18 cellular contexts compared by ENCODE assay signal in the genomic region with DNA sequence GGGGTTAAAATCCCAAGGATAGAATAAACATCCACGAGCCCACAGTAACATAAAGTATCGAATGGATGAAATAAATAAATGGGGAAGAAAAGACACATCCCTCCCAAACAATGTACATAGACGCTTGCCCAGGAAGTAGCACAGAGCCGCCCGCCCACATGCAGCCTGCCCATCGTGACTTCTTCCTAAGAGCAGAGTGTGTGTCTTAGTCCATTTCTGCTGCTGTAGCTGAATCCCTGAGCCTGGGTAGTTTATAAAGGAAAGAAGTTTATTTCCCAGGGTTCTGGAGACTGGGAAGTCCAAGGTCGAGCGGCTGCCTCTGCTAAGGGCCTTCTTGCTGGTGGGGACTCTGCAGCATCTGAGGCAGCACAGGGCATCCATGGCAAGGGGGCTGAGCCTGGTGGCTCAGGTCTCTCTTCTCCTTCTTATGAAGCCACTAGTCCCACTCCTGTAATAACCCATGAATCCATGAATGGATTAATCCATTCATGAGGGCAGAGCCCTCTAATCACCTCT. TPM values are rescaled to one million over a fixed set of nuclear protein-coding genes. Genes with fewer than 3 reads are reported as not detected.
DNase-seq lines count a peak whose midpoint lies in the region; ATAC-seq, FAIRE-seq and TF ChIP-seq lines count a peak whose summit lies in the region.
"Had no signal": no experiment of that assay in that cellular context is flagged by ENCODE, and none has a peak within 500 bp of the region (broad histone marks: within the 10 kb centered on the region; RNA-seq: fewer than 3 reads in every experiment).

No MANE protein-coding gene starts in this region.

- peaks cover 13% of the 10 kb centered on the region for H3K27me3 Mint-ChIP-seq in nephron progenitor cell (ENCODE audit: low read depth, poor library complexity)
- no peaks in the 10 kb centered on the region for H3K27me3 Mint-ChIP-seq in activated CD8-positive, alpha-beta T cell treated with anti-CD3 and anti-CD28 coated beads for 36 hours

- no peak overlapping the region for H3K27ac Mint-ChIP-seq in nephron progenitor cell
- H3K27ac Mint-ChIP-seq in activated CD8-positive, alpha-beta T cell treated with anti-CD3 and anti-CD28 coated beads for 36 hours: no peak overlapping the region
- H3K27ac Mint-ChIP-seq: CD4-positive, alpha-beta memory T cell; H9 had no signal

- H3K4me3 Mint-ChIP-seq in nephron progenitor cell: no peak overlapping the region
- no peak overlapping the region for H3K4me3 Mint-ChIP-seq in activated CD8-positive, alpha-beta T cell treated with anti-CD3 and anti-CD28 coated beads for 36 hours
- H3K4me3 Mint-ChIP-seq: CD4-positive, alpha-beta memory T cell; H9 had no signal

- H3K4me3 ChIP-seq in HEK293 (ENCODE audit: low read depth, low read length): no peak overlapping the region
- H3K4me3 ChIP-seq in kidney (ENCODE audit: low read length in 2 of 2): no peak overlapping the region
- H3K4me3 ChIP-seq in aorta (ENCODE audit: low read length in 2 of 2): no peak overlapping the region
- H3K4me3 ChIP-seq: GM12878 had no signal

- no peaks in the 10 kb centered on the region for H3K4me1 ChIP-seq in HEK293 (ENCODE audit: control insufficient read depth, insufficient read depth, low read length)
- H3K4me1 ChIP-seq in kidney (ENCODE audit: control insufficient read depth in 1 of 2, insufficient read depth in 1 of 2, low read depth in 1 of 2, low read length in 2 of 2): no peaks in the 10 kb centered on the region
- H3K4me1 ChIP-seq in aorta (ENCODE audit: control insufficient read depth in 1 of 2, insufficient read depth in 2 of 2, low read length in 2 of 2): no peaks in the 10 kb centered on the region
- H3K4me1 ChIP-seq: BE2C had no signal

- H3K9me3 ChIP-seq in HEK293 (ENCODE audit: control insufficient read depth, insufficient read depth, low read depth, low read length): no peaks in the 10 kb centered on the region
- H3K9me3 ChIP-seq in kidney (ENCODE audit: control insufficient read depth in 1 of 2, low read length in 2 of 2): peaks cover 0 to 3% of the 10 kb centered on the region in 2 donors
- H3K9me3 ChIP-seq in aorta (ENCODE audit: control insufficient read depth, low read length): peaks cover 2% of the 10 kb centered on the region
- H3K9me3 ChIP-seq: BE2C had no signal

- H3K9ac ChIP-seq in kidney (ENCODE audit: low read length in 2 of 2): no peak overlapping the region

- POLR2A ChIA-PET in HEK293 (lab: Yijun Ruan, JAX): interaction anchor here (0.6 kb wide), 1 partner anchor 94 kb away, joined by 5 read pairs; no protein-coding TSS in a partner anchor
- POLR2A ChIA-PET in activated CD8-positive, alpha-beta T cell treated with anti-CD3 and anti-CD28 coated beads for 36 hours (lab: Charles Lee): no interaction called here

- H3K27ac ChIP-seq in HEK293 (ENCODE audit: extremely low read depth, low read depth, low read length): no peak overlapping the region
- H3K27ac ChIP-seq in kidney (ENCODE audit: low read depth in 2 of 2, low read length in 2 of 2): no peak overlapping the region
- H3K27ac ChIP-seq in aorta (ENCODE audit: low read depth in 1 of 2, low read length in 2 of 2): no peak overlapping the region

- no peaks in the 10 kb centered on the region for H3K4me1 Mint-ChIP-seq in nephron progenitor cell
- peaks cover 3% of the 10 kb centered on the region for H3K4me1 Mint-ChIP-seq in activated CD8-positive, alpha-beta T cell treated with anti-CD3 and anti-CD28 coated beads for 36 hours (ENCODE audit: low read depth)

- intact Hi-C loops in kidney (cut with DNase I) (no loop called here), aorta (cut with DNase I) (no loop called here)
- intact Hi-C loops in activated CD8-positive, alpha-beta T cell treated with anti-CD3 and anti-CD28 coated beads for 36 hours (cut with micrococcal nuclease): no loop called here

- TF ChIP-seq CTCF in HEK293 (tag by site-specific recombination; IDR thresholded peaks at IDR 0.05) (no peak), kidney (IDR thresholded peaks at IDR 0.05; ENCODE audit: borderline replicate concordance, extremely low read depth, insufficient read depth) (no peak), nephron progenitor cell (IDR thresholded peaks at IDR 0.05) (no peak)
- TF ChIP-seq CTCF in activated CD8-positive, alpha-beta T cell treated with anti-CD3 and anti-CD28 coated beads for 36 hours (IDR thresholded peaks at IDR 0.05): no peak

- H3K27me3 ChIP-seq in aorta (ENCODE audit: control insufficient read depth in 1 of 2, insufficient read depth in 2 of 2, low read length in 1 of 2): no peaks in the 10 kb centered on the region
- H3K27me3 ChIP-seq: BE2C had no signal

- peaks cover 16% of the 10 kb centered on the region for H3K9me3 Mint-ChIP-seq in nephron progenitor cell
- no peaks in the 10 kb centered on the region for H3K9me3 Mint-ChIP-seq in activated CD8-positive, alpha-beta T cell treated with anti-CD3 and anti-CD28 coated beads for 36 hours

- ATAC-seq in aorta (ENCODE audit: low FRiP score): no peak
- ATAC-seq in activated CD8-positive, alpha-beta T cell treated with anti-CD3 and anti-CD28 coated beads for 36 hours: no peak
- ATAC-seq: GM12878 had no signal

- no peak for FAIRE-seq in kidney (lab: Jason Lieb, UNC)
- FAIRE-seq: A204.1, GM12878, GM19239, H1 had no signal

- no peaks in the 10 kb centered on the region for H3K36me3 Mint-ChIP-seq in nephron progenitor cell (ENCODE audit: low read depth)
- H3K36me3 Mint-ChIP-seq in activated CD8-positive, alpha-beta T cell treated with anti-CD3 and anti-CD28 coated beads for 36 hours (ENCODE audit: low read depth): no peaks in the 10 kb centered on the region
- H3K36me3 Mint-ChIP-seq: CD4-positive, alpha-beta memory T cell had no signal

- WGBS in aorta, 2 donors: 90 to 94% methylated on average over 8 of the region's 8 CpGs

- CTCF ChIA-PET in HEK293 (lab: Yijun Ruan, JAX): no interaction called here
- CTCF ChIA-PET in activated CD8-positive, alpha-beta T cell treated with anti-CD3 and anti-CD28 coated beads for 36 hours (lab: Charles Lee): no interaction called here

- H3K36me3 ChIP-seq in HEK293 (ENCODE audit: control insufficient read depth in 2 of 2, insufficient read depth in 1 of 2, low read length in 2 of 2): no peaks in the 10 kb centered on the region
- no peaks in the 10 kb centered on the region for H3K36me3 ChIP-seq in kidney (ENCODE audit: control insufficient read depth in 1 of 2, insufficient read depth in 2 of 2, low read length in 2 of 2)
- no peaks in the 10 kb centered on the region for H3K36me3 ChIP-seq in aorta (ENCODE audit: control insufficient read depth in 1 of 2, insufficient read depth in 2 of 2, low read length in 1 of 2)
- H3K36me3 ChIP-seq: BE2C had no signal

- DNase-seq in CD1c-positive myeloid dendritic cell (ENCODE audit: extremely low spot score) (peak; percentile 47), kidney (peak; percentile 26), aorta (peak; percentile 11 to 36), nephron progenitor cell (no peak)
- DNase-seq in activated CD8-positive, alpha-beta T cell treated with anti-CD3 and anti-CD28 coated beads for 36 hours: no peak
- DNase-seq: ACHN; BE2C; C1 segment of cervical spinal cord; CD4-positive, alpha-beta memory T cell; DMS153; DMS79 treated with DMSO at 0.1 percent for 48 hours; GF-D8; H9 had no signal

TF ChIP-seq in HEK293, 187 proteins besides CTCF, POLR2A, EP300 and RAD21:
- no peak for TF ChIP-seq YY1 (tag by site-specific recombination; IDR thresholded peaks at IDR 0.05)
- no peak for TF ChIP-seq ZNF549 (tag by site-specific recombination; IDR thresholded peaks at IDR 0.05)
- TF ChIP-seq SETDB1 (IDR thresholded peaks at IDR 0.05; ENCODE audit: insufficient read length, low read length): peak; percentile 44
- no peak for TF ChIP-seq ZNF266 (tag by site-specific recombination; IDR thresholded peaks at IDR 0.05; ENCODE audit: low read depth)
- no peak for TF ChIP-seq ZNF510 (tag by site-specific recombination; IDR thresholded peaks at IDR 0.05; ENCODE audit: insufficient replicate concordance)
- TF ChIP-seq RBAK (tag by site-specific recombination; IDR thresholded peaks at IDR 0.05): no peak

RNA-seq across cellular contexts. Expression of a gene that starts 39.4 kb away (rescaled TPM):
- total RNA-seq in kidney (1.6 TPM), aorta (1 to 10 TPM; 1.9 to 5.2 TPM)
- polyA plus RNA-seq in kidney (ENCODE audit: insufficient read depth, low read depth, low replicate concordance) (0.09 TPM), aorta (under 1 TPM; 0.38 to 0.54 TPM)
- under 1 TPM; 0.45 to 0.56 TPM for total RNA-seq in activated CD8-positive, alpha-beta T cell treated with anti-CD3 and anti-CD28 coated beads for 36 hours

Comparison
In these comparisons a context has a peak if more than half of its experiments do, and no peak if none do; other contexts are left out.
1. DNase-seq: peak in CD1c-positive myeloid dendritic cell (single experiment), kidney (single experiment) and aorta (2 of 2); none in nephron progenitor cell (single experiment) and activated CD8-positive, alpha-beta T cell treated with anti-CD3 and anti-CD28 coated beads for 36 hours (single experiment).